ENCODE assay signal across 8 cellular contexts in the genomic region with DNA sequence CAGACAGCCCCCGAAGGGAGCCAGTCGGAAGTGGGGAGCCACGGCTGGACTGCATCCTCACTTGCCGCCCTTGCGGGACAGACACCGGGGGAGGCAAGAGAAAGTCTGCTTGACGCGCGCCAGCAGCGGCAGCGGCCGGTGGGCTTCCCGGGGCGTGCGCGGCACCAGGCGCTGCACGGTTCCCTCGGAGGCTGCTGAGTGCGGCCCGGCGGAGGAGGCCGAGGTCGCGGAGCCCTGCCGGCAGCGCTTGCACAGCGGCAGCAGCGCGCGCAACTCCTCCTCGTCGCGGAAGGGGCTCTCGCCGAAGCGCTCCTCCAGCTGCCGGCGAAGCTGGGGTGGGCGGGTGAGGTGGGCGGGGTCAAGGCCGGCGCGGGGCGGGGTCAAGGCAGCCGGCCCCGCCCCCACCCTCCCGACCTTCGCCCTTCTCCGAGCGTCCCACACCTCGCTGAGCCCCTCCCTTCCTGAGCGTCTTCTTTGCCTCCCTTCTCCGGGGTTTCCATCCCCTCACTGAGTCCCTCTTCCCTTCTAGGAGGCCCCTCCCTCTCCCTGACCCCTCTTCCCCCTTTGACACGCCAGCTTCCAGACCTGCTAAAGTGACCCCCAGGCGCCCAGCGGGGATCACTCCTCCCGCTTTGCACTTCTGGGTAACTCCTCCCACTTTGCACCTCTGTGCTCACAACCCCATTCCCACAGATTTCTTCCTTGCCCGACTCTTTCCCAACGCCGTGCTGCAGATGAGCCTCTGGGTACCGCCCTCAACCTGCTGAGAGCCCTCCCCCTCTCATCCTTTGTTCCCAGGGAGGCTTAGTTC.
DNase-seq lines count a peak whose midpoint lies in the region; ATAC-seq lines count a peak whose summit lies in the region.

No MANE protein-coding gene starts in this region.

- H3K4me1 ChIP-seq in endocrine pancreas (ENCODE audit: control insufficient read depth, insufficient read depth, low read length) (no peaks in the 10 kb centered on the region), mucosa of rectum (ENCODE audit: control insufficient read depth in 2 of 2, insufficient read depth in 2 of 2, low read length in 2 of 2) (peaks cover 7 to 8% of the 10 kb centered on the region in 2 donors)

- H3K9me3 ChIP-seq in endocrine pancreas (ENCODE audit: control insufficient read depth, low read length) (no peaks in the 10 kb centered on the region), mucosa of rectum (ENCODE audit: control insufficient read depth in 2 of 2, low read length in 2 of 2) (no peaks in the 10 kb centered on the region)

- H3K36me3 ChIP-seq in endocrine pancreas (ENCODE audit: control insufficient read depth, insufficient read depth, low read length) (no peaks in the 10 kb centered on the region), mucosa of rectum (ENCODE audit: control insufficient read depth in 2 of 2, insufficient read depth in 2 of 2, low read length in 2 of 2) (no peaks in the 10 kb centered on the region)

- H3K4me3 ChIP-seq in endocrine pancreas (ENCODE audit: control insufficient read depth, insufficient read depth, low read length) (peak overlapping the region; percentile 20), mucosa of rectum (ENCODE audit: low read length in 2 of 2) (peak overlapping the region; percentile 51 to 65)

- peak; percentile 74 for ATAC-seq in HG02759 (IDR thresholded peaks at IDR 0.05; ENCODE audit: unreplicated experiment)
- ATAC-seq in GM21381 (IDR thresholded peaks at IDR 0.05; ENCODE audit: unreplicated experiment), result no peak

- no peaks in the 10 kb centered on the region for H3K27me3 ChIP-seq in endocrine pancreas (ENCODE audit: control insufficient read depth, insufficient read depth, low read length)
- H3K27me3 ChIP-seq in mucosa of rectum (ENCODE audit: control insufficient read depth in 2 of 2, insufficient read depth in 2 of 2, low read length in 2 of 2), result peaks cover 18 to 20% of the 10 kb centered on the region in 2 donors

- peak overlapping the region; percentile 65 for H3K9ac ChIP-seq in endocrine pancreas (ENCODE audit: control insufficient read depth, insufficient read depth, low read length)
- H3K9ac ChIP-seq in mucosa of rectum (ENCODE audit: low read depth in 1 of 2, low read length in 2 of 2), result peak overlapping the region in 1 of 2 donors; percentile 42

- no peak overlapping the region for H3K27ac ChIP-seq in mucosa of rectum (ENCODE audit: low read depth in 2 of 2, low read length in 2 of 2)

- peak; percentile 74 for DNase-seq in COR-L47 (lab: John Stamatoyannopoulos, UW)
- peak; percentile 26 for DNase-seq in NCI-H524 treated with DMSO at 0.1 percent for 48 hours (lab: John Stamatoyannopoulos, UW)
- peak; percentile 24 to 53 for DNase-seq in activated CD8-positive, alpha-beta memory T cell treated with anti-CD3 and anti-CD28 coated beads for 1 hour (ENCODE audit: extremely low read depth in 1 of 2, low read depth in 1 of 2)
- peak; percentile 76 for DNase-seq in stimulated activated CD8-positive, alpha-beta memory T cell treated with anti-CD3 and anti-CD28 coated beads, Interleukin-4, amount 100 ng/mL, for 48 hours

Comparison
In these comparisons a context has a peak if more than half of its experiments do, and no peak if none do; other contexts are left out.
1. DNase-seq: peak in every context shown above with its lines; median percentile 76 in stimulated activated CD8-positive, alpha-beta memory T cell treated with anti-CD3 and anti-CD28 coated beads, Interleukin-4, amount 100 ng/mL, for 48 hours; 74 in COR-L47; 38 in activated CD8-positive, alpha-beta memory T cell treated with anti-CD3 and anti-CD28 coated beads for 1 hour; 26 in NCI-H524 treated with DMSO at 0.1 percent for 48 hours.